8 cellular contexts compared by ENCODE assay signal in the genomic region with DNA sequence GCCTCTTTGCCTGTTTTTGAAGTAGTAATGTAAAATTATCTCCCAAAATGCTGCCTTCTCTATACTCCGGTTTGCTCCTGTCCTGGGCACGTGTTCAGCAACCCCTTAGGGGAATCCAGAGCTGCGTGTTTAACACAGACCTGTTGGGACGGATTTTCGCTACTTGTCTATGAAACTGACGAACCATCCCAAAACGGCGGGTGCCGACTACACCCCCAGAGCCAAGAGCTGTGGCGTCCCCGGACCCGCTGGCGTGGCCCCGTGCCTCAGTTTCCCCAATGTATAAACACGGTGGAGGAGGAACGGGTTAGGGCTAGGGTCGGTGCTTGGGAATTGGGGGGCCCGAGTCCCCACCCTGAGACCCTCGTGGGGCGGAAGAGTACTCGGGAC. TPM values are rescaled to one million over a fixed set of nuclear protein-coding genes. Genes with fewer than 3 reads are reported as not detected.
A peak's percentile ranks its signal among the peaks of the same experiment; 100 is the strongest.
DNase-seq lines count a peak whose midpoint lies in the region; ATAC-seq and TF ChIP-seq lines count a peak whose summit lies in the region.

No MANE protein-coding gene starts in this region.

- no peak for TF ChIP-seq CTCF in heart right ventricle (IDR thresholded peaks at IDR 0.05)

- ATAC-seq in heart right ventricle (peak in 7 of 8 donors; percentile 27 to 63 (median 51)), GM21423 (IDR thresholded peaks at IDR 0.05; ENCODE audit: unreplicated experiment) (no peak)

- DNase-seq in DMS114 treated with DMSO at 0.1 percent for 48 hours (lab: John Stamatoyannopoulos, UW; ENCODE audit: unreplicated experiment) = peak; percentile 2
- DNase-seq in MG63 = no peak
- peak; percentile 20 for DNase-seq in activated naive CD4-positive, alpha-beta T cell treated with anti-CD3 and anti-CD28 coated beads, Interleukin-2, amount 50 U/mL, for 16 hours
- DNase-seq in heart right ventricle = peak in 1 of 2 donors; percentile 33
- no peak for DNase-seq in activated gamma-delta T cell treated with Interleukin-2 at 50 U/mL for 16 hours
- DNase-seq in NCI-H1105 (lab: John Stamatoyannopoulos, UW) = no peak

- H3K9ac ChIP-seq in rectal smooth muscle tissue (ENCODE audit: low read length) = peak overlapping the region; percentile 57

- H3K9me3 ChIP-seq in MG63 = no peaks in the 10 kb centered on the region
- no peaks in the 10 kb centered on the region for H3K9me3 ChIP-seq in heart right ventricle

- intact Hi-C loops in heart right ventricle (cut with DNase I) = loop anchor here in 2 of 10 donors (2.0 to 10.0 kb wide), 2 partner anchors 96 to 934 kb away; no protein-coding TSS in a partner anchor

- peak overlapping the region; percentile 53 to 93 (median 86) for H3K27ac ChIP-seq in heart right ventricle
- H3K27ac ChIP-seq in rectal smooth muscle tissue (ENCODE audit: low read depth, low read length) = no peak overlapping the region

- H3K4me1 ChIP-seq in heart right ventricle (peaks cover 0 to 30% (median 18%) of the 10 kb centered on the region in 9 donors), rectal smooth muscle tissue (ENCODE audit: control insufficient read depth, insufficient read depth, low read length) (peaks cover 3% of the 10 kb centered on the region)

- H3K27me3 ChIP-seq in MG63 (no peaks in the 10 kb centered on the region), heart right ventricle (no peaks in the 10 kb centered on the region), rectal smooth muscle tissue (ENCODE audit: control insufficient read depth, insufficient read depth, low read length) (no peaks in the 10 kb centered on the region)

- peak overlapping the region; percentile 61 for H3K4me3 ChIP-seq in MG63
- peak overlapping the region; percentile 53 to 90 (median 74) for H3K4me3 ChIP-seq in heart right ventricle
- peak overlapping the region; percentile 96 for H3K4me3 ChIP-seq in rectal smooth muscle tissue (ENCODE audit: low read length)

- H3K36me3 ChIP-seq in MG63 = no peaks in the 10 kb centered on the region
- H3K36me3 ChIP-seq in heart right ventricle = no peaks in the 10 kb centered on the region
- H3K36me3 ChIP-seq in rectal smooth muscle tissue (ENCODE audit: control insufficient read depth, insufficient read depth, low read length) = no peaks in the 10 kb centered on the region

- whole genome bisulfite sequencing in heart right ventricle, 2 donors = 11 to 18% methylated on average over 21 of the region's 21 CpGs

RNA-seq across cellular contexts. Expression of a gene that starts 0.5 kb away (rescaled TPM):
- total RNA-seq in MG63 (2014; rRNA removed; shearing (Covaris generic); ENCODE audit: low replicate concordance) = 1.7 TPM in 1 of 2 replicates, not detected in the other
- 10 to 100 TPM; 15.6 to 25.5 (median 19.3) TPM for total RNA-seq in heart right ventricle
- polyA plus RNA-seq in heart right ventricle = 10 to 100 TPM in 1 of 2 donors, 1 to 10 TPM in 1; 4.7 to 11.6 TPM

Comparison
In these comparisons a context has a peak if more than half of its experiments do, and no peak if none do; other contexts are left out.
1. DNase-seq: peak in DMS114 treated with DMSO at 0.1 percent for 48 hours (single experiment) and activated naive CD4-positive, alpha-beta T cell treated with anti-CD3 and anti-CD28 coated beads, Interleukin-2, amount 50 U/mL, for 16 hours (single experiment); none in MG63 (single experiment), activated gamma-delta T cell treated with Interleukin-2 at 50 U/mL for 16 hours (single experiment) and NCI-H1105 (single experiment).
2. Peak in every context shown above with its lines, with median percentiles within 50 percentile points of each other: H3K4me3 ChIP-seq.